In genomic region chr16:30628628-30629342, GRCh38 we compare ENCODE assay signal across 8 cellular contexts. TPM values are rescaled to one million over a fixed set of nuclear protein-coding genes. Genes with fewer than 3 reads are reported as not detected.
A peak's percentile ranks its signal among the peaks of the same experiment; 100 is the strongest.
DNase-seq lines count a peak whose midpoint lies in the region; ATAC-seq and TF ChIP-seq lines count a peak whose summit lies in the region.

No MANE protein-coding gene starts in this region.

- peaks cover 3% of the 10 kb centered on the region; the same call in 1 of the 2 replicates for H3K79me2 ChIP-seq in SK-N-SH (ENCODE audit: insufficient read depth)

- H3K4me2 ChIP-seq in SK-N-SH: no peak overlapping the region

- intact Hi-C loops in Right ventricle myocardium superior (cut with DNase I): no loop called here

- no peak overlapping the region for H3K27ac ChIP-seq in SK-N-SH (ENCODE audit: low read depth in 2 of 2, low read length in 1 of 2)

- no peaks in the 10 kb centered on the region for H3K9me2 ChIP-seq in SK-N-SH

- no peak for TF ChIP-seq EP300 in SK-N-SH (IDR thresholded peaks at IDR 0.05; ENCODE audit: borderline replicate concordance in 1 of 2, low read depth in 1 of 2, low read length in 1 of 2)

- H3K36me3 ChIP-seq in SK-N-SH (replicated peaks in 1 of 2; ENCODE audit: control insufficient read depth in 1 of 2, insufficient read depth in 2 of 2, low read length in 1 of 2): no peaks in the 10 kb centered on the region

- no peak overlapping the region for H3K4me3 ChIP-seq in NB4 (ENCODE audit: low read depth, low read length)
- peak overlapping the region in 1 of 2 experiments; percentile 4; a peak in 1 of 4 replicates for H3K4me3 ChIP-seq in SK-N-SH (ENCODE audit: low read depth in 2 of 2, low read length in 1 of 2)

- no peaks in the 10 kb centered on the region for H3K4me1 ChIP-seq in SK-N-SH (ENCODE audit: control insufficient read depth in 1 of 2, insufficient read depth in 2 of 2, low read depth in 1 of 2, low read length in 1 of 2)

- no peaks in the 10 kb centered on the region for H3K27me3 ChIP-seq in SK-N-SH (ENCODE audit: insufficient read depth)

- POLR2A ChIA-PET in GM10248 (lab: Yijun Ruan, JAX): no interaction called here
- POLR2A ChIA-PET in SK-N-SH (lab: Yijun Ruan, JAX): interaction anchor here (0.8 kb wide), 1 partner anchor 18 kb away, joined by 3 read pairs; the partner anchor contains the start of gene ZNF689

- ATAC-seq in Right ventricle myocardium superior (ENCODE audit: poor library complexity) (peak; percentile 90), HG03095 (IDR thresholded peaks at IDR 0.05; ENCODE audit: unreplicated experiment) (no peak)

- H3K36me3 Mint-ChIP-seq in activated naive CD4-positive, alpha-beta T cell treated with anti-CD3 and anti-CD28 coated beads, Interleukin-2, amount 10 ng/mL, durations not matched to agents 7 days and 5 days: no peaks in the 10 kb centered on the region
- H3K36me3 Mint-ChIP-seq in progenitor cell of endocrine pancreas (ENCODE audit: insufficient read depth): no peaks in the 10 kb centered on the region

- peaks cover 13% of the 10 kb centered on the region for H3K4me1 Mint-ChIP-seq in activated naive CD4-positive, alpha-beta T cell treated with anti-CD3 and anti-CD28 coated beads, Interleukin-2, amount 10 ng/mL, durations not matched to agents 7 days and 5 days
- peaks cover 2% of the 10 kb centered on the region for H3K4me1 Mint-ChIP-seq in progenitor cell of endocrine pancreas (ENCODE audit: low read depth)

- CTCF ChIA-PET in GM10248 (lab: Yijun Ruan, JAX): interaction anchor here (0.7 to 9.8 kb wide), 52 partner anchors 9 to 536 kb away, joined by 3 to 128 read pairs (median 4); partner anchors contain the start of genes DCTPP1, TBC1D10B, ZNF688 and ZNF689
- CTCF ChIA-PET in SK-N-SH (lab: Yijun Ruan, JAX): interaction anchor here (0.7 to 7.8 kb wide), 35 partner anchors 9 to 233 kb away, joined by 3 to 65 read pairs (median 4); partner anchors contain the start of genes DCTPP1, PRR14, ZNF48 and ZNF688
- CTCF ChIA-PET in activated naive CD4-positive, alpha-beta T cell treated with anti-CD3 and anti-CD28 coated beads, Interleukin-2, amount 10 ng/mL, durations not matched to agents 7 days and 5 days (lab: Charles Lee): interaction anchor here (0.7 to 5.2 kb wide), 17 partner anchors 9 to 206 kb away, joined by 3 to 34 read pairs (median 4); partner anchors contain the start of gene DCTPP1

- H2AFZ ChIP-seq in SK-N-SH (ENCODE audit: low read depth): peak overlapping the region; percentile 90

- H3K4me3 Mint-ChIP-seq in activated naive CD4-positive, alpha-beta T cell treated with anti-CD3 and anti-CD28 coated beads, Interleukin-2, amount 10 ng/mL, durations not matched to agents 7 days and 5 days: no peak overlapping the region
- H3K4me3 Mint-ChIP-seq in progenitor cell of endocrine pancreas (ENCODE audit: low read depth): no peak overlapping the region

- H3K9ac ChIP-seq in SK-N-SH: no peak overlapping the region

- H4K20me1 ChIP-seq in SK-N-SH (ENCODE audit: insufficient read depth): no peaks in the 10 kb centered on the region

- peak; percentile 87 for TF ChIP-seq RAD21 in SK-N-SH (IDR thresholded peaks at IDR 0.05; ENCODE audit: low read length)

- no peaks in the 10 kb centered on the region for H3K9me3 ChIP-seq in SK-N-SH

- WGBS in SK-N-SH (ENCODE audit: low lambda C conversion rate): 42% methylated on average over 15 of the region's 15 CpGs

- peak; percentile 81 for TF ChIP-seq CTCF in GM10248 (IDR thresholded peaks at IDR 0.05; ENCODE audit: control extremely low read depth, extremely low read depth, low read depth, missing control alignments)
- TF ChIP-seq CTCF in NB4 (IDR thresholded peaks at IDR 0.05; ENCODE audit: low read depth, low read length): peak; percentile 93
- TF ChIP-seq CTCF in SK-N-SH (IDR thresholded peaks at IDR 0.05): peak; percentile 91
- TF ChIP-seq CTCF in progenitor cell of endocrine pancreas (IDR thresholded peaks at IDR 0.05; ENCODE audit: unreplicated experiment): peak; percentile 92

- peaks cover 18% of the 10 kb centered on the region for H3K27me3 Mint-ChIP-seq in activated naive CD4-positive, alpha-beta T cell treated with anti-CD3 and anti-CD28 coated beads, Interleukin-2, amount 10 ng/mL, durations not matched to agents 7 days and 5 days
- no peaks in the 10 kb centered on the region for H3K27me3 Mint-ChIP-seq in progenitor cell of endocrine pancreas

- H3K9me3 Mint-ChIP-seq in activated naive CD4-positive, alpha-beta T cell treated with anti-CD3 and anti-CD28 coated beads, Interleukin-2, amount 10 ng/mL, durations not matched to agents 7 days and 5 days: no peaks in the 10 kb centered on the region
- H3K9me3 Mint-ChIP-seq in progenitor cell of endocrine pancreas (ENCODE audit: low read depth): no peaks in the 10 kb centered on the region

- TF ChIP-seq POLR2A in NB4 (IDR thresholded peaks at IDR 0.05; ENCODE audit: extremely low read depth, insufficient read length): no peak

- DNase-seq in GM10248 (ENCODE audit: extremely low spot score) (peak; percentile 73), NB4 (ENCODE audit: low read depth) (peak; percentile 80), SK-N-SH (peak; percentile 74), Right ventricle myocardium superior (peak; percentile 93), progenitor cell of endocrine pancreas (ENCODE audit: low spot score, unreplicated experiment) (peak; percentile 88), ureter (ENCODE audit: low spot score) (peak; percentile 88)
- peak; percentile 92 for DNase-seq in activated naive CD4-positive, alpha-beta T cell treated with anti-CD3 and anti-CD28 coated beads, Interleukin-2, amount 10 ng/mL, durations not matched to agents 7 days and 5 days

- peaks cover 3% of the 10 kb centered on the region for H3F3A ChIP-seq in SK-N-SH (replicated peaks; ENCODE audit: insufficient read depth)

- no peak overlapping the region for H3K27ac Mint-ChIP-seq in activated naive CD4-positive, alpha-beta T cell treated with anti-CD3 and anti-CD28 coated beads, Interleukin-2, amount 10 ng/mL, durations not matched to agents 7 days and 5 days
- no peak overlapping the region for H3K27ac Mint-ChIP-seq in progenitor cell of endocrine pancreas

TF ChIP-seq in SK-N-SH, 30 proteins besides CTCF, POLR2A, EP300 and RAD21 (continues in another document):
- TF ChIP-seq TCF12 (IDR thresholded peaks at IDR 0.05) (no peak), JUND (IDR thresholded peaks at IDR 0.05) (no peak), GABPA (IDR thresholded peaks at IDR 0.05; ENCODE audit: low read depth) (peak; percentile 38; the same call in 1 of the 2 replicates), USF1 (IDR thresholded peaks at IDR 0.05; ENCODE audit: borderline replicate concordance, low read depth) (no peak), USF2 (IDR thresholded peaks at IDR 0.05; ENCODE audit: borderline replicate concordance, low read depth, low read length) (no peak), SMC3 (IDR thresholded peaks at IDR 0.05; ENCODE audit: low read depth, low read length) (peak; percentile 88), FOXM1 (IDR thresholded peaks at IDR 0.05; ENCODE audit: low read depth) (no peak), RXRA (IDR thresholded peaks at IDR 0.05; ENCODE audit: borderline replicate concordance, low read depth) (peak; percentile 87), POLR2AphosphoS5 (IDR thresholded peaks at IDR 0.05; ENCODE audit: low read depth, low read length) (no peak)

RNA-seq across cellular contexts. Expression of gene ZNF689, which starts 18.6 kb away (rescaled TPM):
- polyA plus RNA-seq in SK-N-SH (2012; rRNA removed): 2.9 and 3.4 TPM in 2 replicates
- 2.5 and 3.1 TPM in 2 replicates for polyA plus RNA-seq in SK-N-SH (2012; cell fraction: cytosol; rRNA removed)
- polyA plus RNA-seq in SK-N-SH (2012; cell fraction: nucleus; rRNA removed): 3.4 and 4.1 TPM in 2 replicates
- total RNA-seq in Right ventricle myocardium superior (4.4 TPM), progenitor cell of endocrine pancreas (23.3 and 24.5 TPM in 2 replicates), ureter (10.2 TPM)

RNA-seq across cellular contexts. Expression of gene PRR14, which starts 22.0 kb away (rescaled TPM):
- 7.5 and 13.5 TPM in 2 replicates for polyA plus RNA-seq in SK-N-SH (2012; rRNA removed)
- polyA plus RNA-seq in SK-N-SH (2012; cell fraction: cytosol; rRNA removed): 4.5 and 6.4 TPM in 2 replicates
- 47.6 and 99.3 TPM in 2 replicates for polyA plus RNA-seq in SK-N-SH (2012; cell fraction: nucleus; rRNA removed)
- total RNA-seq in Right ventricle myocardium superior (18.9 TPM), progenitor cell of endocrine pancreas (57.6 and 58.7 TPM in 2 replicates), ureter (37.8 TPM)

RNA-seq across cellular contexts. Expression of gene FBRS, which starts 29.4 kb away (rescaled TPM):
- polyA plus RNA-seq in SK-N-SH (2012; rRNA removed): 9.6 and 11.5 TPM in 2 replicates
- 4.8 and 8.5 TPM in 2 replicates for polyA plus RNA-seq in SK-N-SH (2012; cell fraction: cytosol; rRNA removed)
- 47.6 and 50.6 TPM in 2 replicates for polyA plus RNA-seq in SK-N-SH (2012; cell fraction: nucleus; rRNA removed)
- total RNA-seq in Right ventricle myocardium superior (28.3 TPM), progenitor cell of endocrine pancreas (75.3 and 91.1 TPM in 2 replicates), ureter (82.5 TPM)

RNA-seq across cellular contexts. Expression of gene ZNF785, which starts 43.3 kb away (rescaled TPM):
- 8.8 and 10.6 TPM in 2 replicates for polyA plus RNA-seq in SK-N-SH (2012; rRNA removed)
- 6.2 and 7.5 TPM in 2 replicates for polyA plus RNA-seq in SK-N-SH (2012; cell fraction: cytosol; rRNA removed)
- polyA plus RNA-seq in SK-N-SH (2012; cell fraction: nucleus; rRNA removed): 26.6 and 33.7 TPM in 2 replicates
- total RNA-seq in Right ventricle myocardium superior: 7.1 TPM
- 46.2 and 50.0 TPM in 2 replicates for total RNA-seq in progenitor cell of endocrine pancreas
- 25.2 TPM for total RNA-seq in ureter

RNA-seq across cellular contexts. Expression of gene ZNF688, which starts 57.3 kb away (rescaled TPM):
- polyA plus RNA-seq in SK-N-SH (2012; rRNA removed): 9.1 and 13.4 TPM in 2 replicates
- polyA plus RNA-seq in SK-N-SH (2012; cell fraction: cytosol; rRNA removed): 6.9 and 8.3 TPM in 2 replicates
- 17.1 and 29.2 TPM in 2 replicates for polyA plus RNA-seq in SK-N-SH (2012; cell fraction: nucleus; rRNA removed)
- total RNA-seq in Right ventricle myocardium superior: 12.2 TPM
- total RNA-seq in progenitor cell of endocrine pancreas: 20.0 and 22.5 TPM in 2 replicates
- total RNA-seq in ureter: 10.8 TPM
